11 cellular contexts compared by ENCODE assay signal in the genomic region with DNA sequence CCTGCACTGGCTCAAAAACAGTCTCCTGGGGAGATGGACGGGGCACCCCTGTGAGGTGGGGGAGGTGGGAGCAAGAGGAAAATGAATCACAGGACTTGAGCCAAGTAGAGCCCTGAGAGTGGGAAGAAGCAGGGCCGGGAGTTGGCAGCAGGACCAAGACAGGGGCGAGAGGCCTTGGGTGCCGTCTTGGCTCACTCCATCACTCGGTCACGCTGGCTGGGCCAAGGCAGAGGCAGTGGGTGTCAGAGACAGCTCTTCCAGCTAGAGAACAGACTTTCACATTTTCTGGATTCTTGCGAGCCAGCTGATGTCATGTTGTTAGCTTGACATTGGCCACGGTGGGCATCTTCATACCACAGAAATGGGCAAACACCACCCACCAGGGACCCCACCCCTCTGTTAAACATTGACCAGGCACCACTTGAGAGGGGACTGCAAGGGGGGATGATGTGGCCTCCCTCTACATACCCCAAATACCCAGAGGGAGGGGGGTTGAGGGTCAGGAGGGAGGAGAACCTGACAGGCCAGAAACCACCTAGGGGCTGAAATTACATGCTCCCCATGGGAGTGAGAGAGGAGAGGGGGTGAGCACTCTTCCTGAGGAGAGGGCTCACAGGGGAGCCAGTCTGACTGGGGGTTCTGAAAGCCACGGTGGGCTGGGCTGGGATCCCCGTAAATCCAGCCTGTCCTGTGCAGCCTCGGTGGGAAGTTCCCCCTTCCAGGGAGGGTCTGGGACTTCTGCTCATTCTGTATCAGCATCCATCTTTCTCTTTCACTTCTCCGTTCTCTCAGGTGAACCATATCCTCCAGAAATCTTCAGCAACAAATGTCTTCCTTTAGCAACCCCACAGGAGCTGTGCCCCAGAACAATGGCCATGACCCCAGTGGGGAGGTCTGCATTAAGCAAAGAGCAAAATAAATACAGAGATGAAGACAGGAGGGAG. TPM values are rescaled to one million over a fixed set of nuclear protein-coding genes. Genes with fewer than 3 reads are reported as not detected.
DNase-seq lines count a peak whose midpoint lies in the region; ATAC-seq and TF ChIP-seq lines count a peak whose summit lies in the region.
"Had no signal": no experiment of that assay in that cellular context is flagged by ENCODE, and none has a peak within 500 bp of the region (broad histone marks: within the 10 kb centered on the region; RNA-seq: fewer than 3 reads in every experiment).

No MANE protein-coding gene starts in this region.

- H3K9me3 ChIP-seq in colonic mucosa, result no peaks in the 10 kb centered on the region

- peaks cover 17 to 69% (median 31%) of the 10 kb centered on the region in 3 donors for H3K27me3 Mint-ChIP-seq in naive B cell

- H3K4me3 Mint-ChIP-seq in naive B cell, result peak overlapping the region in 1 of 8 donors; percentile 76
- H3K4me3 Mint-ChIP-seq: CD4-positive, CD25-positive, alpha-beta regulatory T cell had no signal

- no peak overlapping the region for H3K4me3 ChIP-seq in colonic mucosa

- peaks cover 0 to 8% of the 10 kb centered on the region in 2 donors for H3K36me3 Mint-ChIP-seq in naive B cell
- H3K36me3 Mint-ChIP-seq: CD4-positive, CD25-positive, alpha-beta regulatory T cell had no signal

- peaks cover 6 to 15% (median 9%) of the 10 kb centered on the region in 3 donors for H3K4me1 Mint-ChIP-seq in naive B cell

- ATAC-seq in naive B cell (ENCODE audit: low read depth in 2 of 2) (peak; percentile 20 to 23), GM18505 (IDR thresholded peaks at IDR 0.05; ENCODE audit: unreplicated experiment) (no peak), HG02885 (IDR thresholded peaks at IDR 0.05; ENCODE audit: poor library complexity, unreplicated experiment) (no peak)

- intact Hi-C loops in colonic mucosa (cut with DNase I), result no loop called here

- H3K4me1 ChIP-seq in colonic mucosa, result peaks cover 3% of the 10 kb centered on the region

- TF ChIP-seq CTCF in GM13976 (IDR thresholded peaks at IDR 0.05; ENCODE audit: borderline replicate concordance, control extremely low read depth, extremely low read depth, insufficient read depth, missing control alignments), result no peak
- no peak for TF ChIP-seq CTCF in colonic mucosa (IDR thresholded peaks at IDR 0.05)

- in situ Hi-C loops in GM13976 (cut with MboI; ENCODE audit: low sequenced_read_pairs, unreplicated experiment), result no loop called here

- no peak overlapping the region for H3K27ac ChIP-seq in colonic mucosa

- H3K9ac ChIP-seq in colonic mucosa (ENCODE audit: low read depth in 2 of 2, low read length in 2 of 2), result no peak overlapping the region

- peaks cover 0 to 5% (median 0%) of the 10 kb centered on the region in 7 donors for H3K9me3 Mint-ChIP-seq in naive B cell

- no peak for TF ChIP-seq POLR2A in GM18505 (IDR thresholded peaks at IDR 0.05; ENCODE audit: borderline replicate concordance, extremely low read depth, insufficient read depth, insufficient read length)

- H3K27me3 ChIP-seq in colonic mucosa, result no peaks in the 10 kb centered on the region

- DNase-seq in Ammon's horn (ENCODE audit: low spot score) (peak; percentile 1), GM13976 (ENCODE audit: low spot score) (peak; percentile 44), colonic mucosa (peak; percentile 11), naive B cell (no peak), middle frontal gyrus (ENCODE audit: extremely low spot score, low spot score) (no peak), NCI-H2081 treated with DMSO at 0.1 percent for 48 hours (lab: John Stamatoyannopoulos, UW) (no peak)
- DNase-seq: CD4-positive, CD25-positive, alpha-beta regulatory T cell; GDM1; mesendoderm had no signal

- H3K36me3 ChIP-seq in colonic mucosa, result no peaks in the 10 kb centered on the region

- H3K27ac Mint-ChIP-seq in naive B cell, result no peak overlapping the region

RNA-seq across cellular contexts. Expression of a gene that starts 19.6 kb away (rescaled TPM):
- under 1 TPM; 0.42 to 0.80 TPM for total RNA-seq in colonic mucosa
- polyA plus RNA-seq in naive B cell (ENCODE audit: low read depth in 6 of 6), result not detected
- total RNA-seq: CD4-positive, CD25-positive, alpha-beta regulatory T cell had no signal
- polyA plus RNA-seq: CD4-positive, CD25-positive, alpha-beta regulatory T cell had no signal

Comparison
In these comparisons a context has a peak if more than half of its experiments do, and no peak if none do; other contexts are left out.
1. DNase-seq: peak in Ammon's horn (single experiment), GM13976 (single experiment) and colonic mucosa (single experiment); none in naive B cell (single experiment), middle frontal gyrus (single experiment) and NCI-H2081 treated with DMSO at 0.1 percent for 48 hours (single experiment).
2. ATAC-seq: peak in naive B cell (2 of 2); none in GM18505 (single experiment) and HG02885 (single experiment).